Comparison of ENCODE assay signal across 20 cellular contexts in genomic region chr13:113062691-113063090, GRCh38. TPM values are rescaled to one million over a fixed set of nuclear protein-coding genes. Genes with fewer than 3 reads are reported as not detected.
A peak's percentile ranks its signal among the peaks of the same experiment; 100 is the strongest.
DNase-seq lines count a peak whose midpoint lies in the region; ATAC-seq and TF ChIP-seq lines count a peak whose summit lies in the region.
"Had no signal": no experiment of that assay in that cellular context is flagged by ENCODE, and none has a peak within 500 bp of the region (broad histone marks: within the 10 kb centered on the region; RNA-seq: fewer than 3 reads in every experiment).

No MANE protein-coding gene starts in this region.

- H3K9me3 ChIP-seq in right atrium auricular region (no peaks in the 10 kb centered on the region), sigmoid colon (no peaks in the 10 kb centered on the region), aorta (ENCODE audit: control insufficient read depth, low read length) (no peaks in the 10 kb centered on the region)

- no peaks in the 10 kb centered on the region for H3K27me3 ChIP-seq in right atrium auricular region
- H3K27me3 ChIP-seq in sigmoid colon = no peaks in the 10 kb centered on the region
- no peaks in the 10 kb centered on the region for H3K27me3 ChIP-seq in aorta (ENCODE audit: control insufficient read depth in 1 of 2, insufficient read depth in 2 of 2, low read length in 1 of 2)
- H3K27me3 ChIP-seq: BLaER1 treated with 17β-estradiol and CSF1 and Interleukin-3, amounts not matched to agents 10 nM and 100 nM had no signal

- TF ChIP-seq CTCF in right atrium auricular region (IDR thresholded peaks at IDR 0.05) = no peak
- TF ChIP-seq CTCF in sigmoid colon (IDR thresholded peaks at IDR 0.05) = no peak

- no peaks in the 10 kb centered on the region for H3K4me1 ChIP-seq in right atrium auricular region
- H3K4me1 ChIP-seq in sigmoid colon = no peaks in the 10 kb centered on the region
- no peaks in the 10 kb centered on the region for H3K4me1 ChIP-seq in aorta (ENCODE audit: control insufficient read depth in 1 of 2, insufficient read depth in 2 of 2, low read length in 2 of 2)

- H3K27ac ChIP-seq in right atrium auricular region (no peak overlapping the region), sigmoid colon (no peak overlapping the region), aorta (ENCODE audit: low read depth in 1 of 2, low read length in 2 of 2) (no peak overlapping the region)
- H3K27ac ChIP-seq: BLaER1 treated with 17β-estradiol and CSF1 and Interleukin-3, amounts not matched to agents 10 nM and 100 nM; GM23248 had no signal

- ATAC-seq in left cardiac atrium (no peak), aorta (ENCODE audit: low FRiP score) (no peak), HG03135 (IDR thresholded peaks at IDR 0.05; ENCODE audit: unreplicated experiment) (no peak)
- ATAC-seq: GM12878, HCT116 had no signal

- TF ChIP-seq POLR2A in sigmoid colon (IDR thresholded peaks at IDR 0.05) = no peak

- no peak overlapping the region for H3K4me3 ChIP-seq in right atrium auricular region
- no peak overlapping the region for H3K4me3 ChIP-seq in sigmoid colon
- H3K4me3 ChIP-seq in aorta (ENCODE audit: low read length in 2 of 2) = no peak overlapping the region
- H3K4me3 ChIP-seq: BLaER1 treated with 17β-estradiol and CSF1 and Interleukin-3, amounts not matched to agents 10 nM and 100 nM; GM12878; GM23248 had no signal

- 95 to 96% methylated on average over 14 of the region's 14 CpGs for WGBS in sigmoid colon, 2 donors
- WGBS in aorta, 2 donors = 93 to 94% methylated on average over 14 of the region's 14 CpGs

- intact Hi-C loops in left cardiac atrium (cut with DNase I) = no loop called here
- intact Hi-C loops in sigmoid colon (cut with DNase I) = no loop called here
- intact Hi-C loops in aorta (cut with DNase I) = no loop called here

- DNase-seq in left cardiac atrium (peak; percentile 1), right atrium auricular region (ENCODE audit: low spot score) (no peak), inferior parietal cortex (ENCODE audit: extremely low spot score) (peak; percentile 10), sigmoid colon (peak; percentile 14), aorta (peak; percentile 24 to 32), NCI-H345 treated with DMSO at 0.1 percent for 48 hours (lab: John Stamatoyannopoulos, UW; ENCODE audit: unreplicated experiment) (no peak)
- DNase-seq in activated CD4-positive, alpha-beta T cell treated with anti-CD3 and anti-CD28 coated beads for 4 hours = no peak
- DNase-seq: ACHN; Calu3; CD4-positive, CD25-positive, alpha-beta regulatory T cell; DMS 273 treated with DMSO at 0.1 percent for 48 hours; DMS79; GM23248 had no signal

- H3K36me3 ChIP-seq in right atrium auricular region (peaks cover 5% of the 10 kb centered on the region), sigmoid colon (no peaks in the 10 kb centered on the region), aorta (ENCODE audit: control insufficient read depth in 1 of 2, insufficient read depth in 2 of 2, low read length in 1 of 2) (no peaks in the 10 kb centered on the region)
- H3K36me3 ChIP-seq: BLaER1 treated with 17β-estradiol and CSF1 and Interleukin-3, amounts not matched to agents 10 nM and 100 nM had no signal

- no peak for TF ChIP-seq EP300 in sigmoid colon (IDR thresholded peaks at IDR 0.05)

RNA-seq across cellular contexts. Expression of gene F7, which starts 42.9 kb away (rescaled TPM):
- total RNA-seq in left cardiac atrium = under 1 TPM; 0.16 to 0.29 TPM
- total RNA-seq in right atrium auricular region = under 1 TPM in 1 of 2 donors, not detected in 1; 0.20 TPM
- not detected for total RNA-seq in sigmoid colon
- under 1 TPM in 1 of 3 donors, not detected in 2; 0.36 TPM for polyA plus RNA-seq in sigmoid colon
- total RNA-seq in aorta = under 1 TPM in 1 of 2 donors, not detected in 1; 0.69 TPM
- under 1 TPM in 1 of 2 donors, not detected in 1; 0.08 TPM for polyA plus RNA-seq in aorta
- total RNA-seq: A172; Calu3; CD4-positive, CD25-positive, alpha-beta regulatory T cell; G401; GM12878; GM23248 had no signal
- polyA plus RNA-seq: CD4-positive, CD25-positive, alpha-beta regulatory T cell; GM12878; GM23248 had no signal

RNA-seq across cellular contexts. Expression of gene F10, which starts 59.9 kb away (rescaled TPM):
- total RNA-seq in left cardiac atrium (10 to 100 TPM; 17.5 to 19.6 TPM), right atrium auricular region (10 to 100 TPM; 21.9 to 27.5 TPM), sigmoid colon (1 to 10 TPM; 3.8 to 10.0 (median 6.8) TPM), aorta (10 to 100 TPM in 1 of 2 donors, 1 to 10 TPM in 1; 6.5 to 38.4 TPM)
- polyA plus RNA-seq in sigmoid colon (1 to 10 TPM in 2 of 3 donors, not detected in 1; 2.4 to 3.0 TPM), aorta (10 to 100 TPM in 1 of 2 donors, 1 to 10 TPM in 1; 9.3 to 18.2 TPM)
- total RNA-seq: Calu3; CD4-positive, CD25-positive, alpha-beta regulatory T cell; G401; GM12878; HT1080 had no signal
- polyA plus RNA-seq: GM12878 had no signal

Comparison
In these comparisons a context has a peak if more than half of its experiments do, and no peak if none do; other contexts are left out.
1. DNase-seq: peak in left cardiac atrium (single experiment), inferior parietal cortex (single experiment), sigmoid colon (single experiment) and aorta (2 of 2); none in right atrium auricular region (single experiment), activated CD4-positive, alpha-beta T cell treated with anti-CD3 and anti-CD28 coated beads for 4 hours (0 of 2) and NCI-H345 treated with DMSO at 0.1 percent for 48 hours (single experiment).